ENCODE assay signal across 8 cellular contexts in the genomic region with DNA sequence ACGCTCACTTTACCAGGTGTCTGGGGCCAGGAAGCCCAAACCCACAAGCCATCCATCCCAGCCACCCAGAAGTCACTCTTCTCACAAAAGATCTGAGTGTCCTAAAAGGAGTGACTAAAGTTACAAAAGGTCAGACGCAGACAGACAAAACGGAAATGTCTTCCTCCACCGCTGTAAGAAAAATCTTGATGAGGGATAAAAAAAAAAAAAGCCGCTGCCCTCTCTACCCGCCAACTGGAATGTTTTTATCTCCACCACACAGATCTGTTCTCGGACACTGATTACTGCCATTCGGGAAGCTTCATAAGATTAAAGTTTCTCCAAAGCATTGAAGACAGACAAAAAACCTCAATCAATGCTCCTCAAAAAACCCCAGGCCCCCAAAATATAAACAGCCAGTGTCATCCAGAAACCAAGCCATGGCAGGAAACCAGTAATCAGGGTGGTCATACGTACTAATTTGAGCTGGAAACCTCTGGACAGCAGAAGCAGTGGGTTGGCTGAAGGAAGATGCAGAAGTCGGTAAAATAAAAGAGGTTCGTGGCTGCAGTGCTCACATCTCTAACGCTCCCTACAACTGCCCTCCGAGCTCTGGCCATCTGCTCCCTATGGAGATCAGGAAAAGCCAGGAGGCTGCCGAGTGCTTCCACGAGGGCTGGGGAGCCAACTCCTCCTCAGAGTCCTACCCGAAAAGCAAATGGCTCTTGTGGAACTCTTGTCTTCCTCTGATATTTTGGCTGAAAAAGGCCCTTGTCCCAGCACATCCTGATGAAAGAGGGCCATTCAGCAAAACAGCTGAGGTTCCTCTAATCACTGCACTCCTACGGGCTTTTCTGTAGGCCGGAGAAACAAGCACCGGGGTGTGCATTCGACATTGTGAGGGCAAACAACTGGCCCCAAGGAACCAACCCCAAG. TPM values are rescaled to one million over a fixed set of nuclear protein-coding genes. Genes with fewer than 3 reads are reported as not detected.
DNase-seq lines count a peak whose midpoint lies in the region; ATAC-seq, FAIRE-seq and TF ChIP-seq lines count a peak whose summit lies in the region.

No MANE protein-coding gene starts in this region.

- intact Hi-C loops in IMR-90 (cut with micrococcal nuclease): loop anchor here (1.0 to 2.0 kb wide), 2 partner anchors 22 to 266 kb away; partner anchors contain the start of gene ALKBH2

- TF ChIP-seq RAD21 in IMR-90 (IDR thresholded peaks at IDR 0.05; ENCODE audit: low read length): no peak

- H3K36me3 ChIP-seq in IMR-90 (ENCODE audit: control insufficient read depth, insufficient read depth, low read length) (peaks cover 41% of the 10 kb centered on the region), adipocyte (ENCODE audit: control insufficient read depth, insufficient read depth, low read length, severe bottlenecking) (peaks cover 49% of the 10 kb centered on the region)

- dilution Hi-C loops in IMR-90 (cut with HindIII; ENCODE audit: low sequenced_read_pairs, unreplicated experiment): no loop called here

- H2AFZ ChIP-seq in IMR-90 (replicated peaks; ENCODE audit: low read length, poor library complexity): peak overlapping the region; percentile 37

- peaks cover 12% of the 10 kb centered on the region for H4K20me1 ChIP-seq in IMR-90 (ENCODE audit: insufficient read depth, low read length)

- ATAC-seq in IMR-90 (ENCODE audit: low read depth): peak; percentile 19
- ATAC-seq in stimulated activated naive CD8-positive, alpha-beta T cell treated with anti-CD3 and anti-CD28 coated beads, Interleukin-15, amount 100 ng/mL, for 72 hours: peak; percentile 29
- ATAC-seq in GM18868 (IDR thresholded peaks at IDR 0.05; ENCODE audit: unreplicated experiment): no peak

- no peak; the same call in none of the 2 replicates for TF ChIP-seq POLR2A in IMR-90 (IDR thresholded peaks at IDR 0.05; ENCODE audit: low read depth, low read length)

- H4K91ac ChIP-seq in IMR-90 (ENCODE audit: insufficient read depth, low read depth, low read length): peak overlapping the region; percentile 98

- H2AK9ac ChIP-seq in IMR-90 (replicated peaks; ENCODE audit: low read depth, low read length, poor library complexity): peak overlapping the region; percentile 84

- peak overlapping the region; percentile 79 to 91 for H4K8ac ChIP-seq in IMR-90 (ENCODE audit: low read depth in 2 of 2, low read length in 2 of 2)

- H2BK15ac ChIP-seq in IMR-90 (ENCODE audit: low read depth, low read length): peak overlapping the region; percentile 77; the same call in 2 of the 3 replicates

- H3K27me3 ChIP-seq in IMR-90 (ENCODE audit: control insufficient read depth, insufficient read depth, low read length): no peaks in the 10 kb centered on the region
- no peaks in the 10 kb centered on the region for H3K27me3 ChIP-seq in adipocyte (replicated peaks; ENCODE audit: control insufficient read depth, insufficient read depth, low read length)

- in situ Hi-C loops in IMR-90 (cut with MboI; ENCODE audit: low sequenced_read_pairs): no loop called here

- peak overlapping the region; percentile 98 for H3K56ac ChIP-seq in IMR-90 (ENCODE audit: extremely low read depth, insufficient read depth, low read length)

- H3K4me3 Mint-ChIP-seq in stimulated activated naive CD8-positive, alpha-beta T cell treated with anti-CD3 and anti-CD28 coated beads, Interleukin-15, amount 100 ng/mL, for 72 hours: peak overlapping the region; percentile 37 to 60

- H3K4me2 ChIP-seq in IMR-90 (ENCODE audit: low read depth, low read length): peak overlapping the region; percentile 67

- peak overlapping the region; percentile 98 for H3K4ac ChIP-seq in IMR-90 (ENCODE audit: low read depth, low read length)

- peak overlapping the region; percentile 90 for H2BK20ac ChIP-seq in IMR-90 (ENCODE audit: low read depth, low read length)

- WGBS in IMR-90 (ENCODE audit: extremely low coverage in 2 of 2, insufficient read length in 1 of 2), 2 experiments: 13% methylated on average over 3 of the region's 20 CpGs; no CpG with 5 or more reads in 1 of the 2 experiments

- H3K27me3 Mint-ChIP-seq in stimulated activated naive CD8-positive, alpha-beta T cell treated with anti-CD3 and anti-CD28 coated beads, Interleukin-15, amount 100 ng/mL, for 72 hours: no peaks in the 10 kb centered on the region

- peak overlapping the region; percentile 99 for H2AK5ac ChIP-seq in IMR-90 (ENCODE audit: low read depth, low read length)

- H2BK120ac ChIP-seq in IMR-90 (ENCODE audit: low read depth, low read length): peak overlapping the region; percentile 97

- CTCF ChIA-PET in IMR-90 (lab: Yijun Ruan, JAX): interaction anchor here (0.6 to 1.4 kb wide), 5 partner anchors 12 to 378 kb away, joined by 3 to 5 read pairs (median 3); no protein-coding TSS in a partner anchor

- peak overlapping the region; percentile 98 for H2BK5ac ChIP-seq in IMR-90 (ENCODE audit: low read depth, low read length, poor library complexity, severe bottlenecking)

- H3K9me3 Mint-ChIP-seq in stimulated activated naive CD8-positive, alpha-beta T cell treated with anti-CD3 and anti-CD28 coated beads, Interleukin-15, amount 100 ng/mL, for 72 hours: no peaks in the 10 kb centered on the region

- H3K9me1 ChIP-seq in IMR-90 (ENCODE audit: insufficient read depth, low read length): peaks cover 33% of the 10 kb centered on the region

- H3K9me3 ChIP-seq in IMR-90 (ENCODE audit: control insufficient read depth, insufficient read depth, low read length) (no peaks in the 10 kb centered on the region; the same call in 1 of the 2 replicates), adipocyte (ENCODE audit: control insufficient read depth, low read length) (no peaks in the 10 kb centered on the region)

- no peak overlapping the region for H3K4me3 ChIP-seq in IMR-90 (ENCODE audit: insufficient read depth, low read depth, low read length)
- peak overlapping the region; percentile 74 for H3K4me3 ChIP-seq in adipocyte (ENCODE audit: low read length)

- peak overlapping the region; percentile 96 for H3K14ac ChIP-seq in IMR-90 (replicated peaks; ENCODE audit: low read depth, low read length)

- peak overlapping the region; percentile 99 for H3K27ac ChIP-seq in IMR-90 (ENCODE audit: insufficient read depth, low read length)

- TF ChIP-seq CTCF in IMR-90 (conservative IDR thresholded peaks at IDR 0.05; ENCODE audit: low read depth, low read length): no peak

- POLR2A ChIA-PET in IMR-90 (lab: Charles Lee; ENCODE audit: unreplicated experiment): interaction anchor here (1.3 to 2.0 kb wide), 2 partner anchors 11 to 22 kb away, joined by 4 to 11 read pairs; no protein-coding TSS in a partner anchor

- H3K23ac ChIP-seq in IMR-90 (ENCODE audit: low read depth, low read length): peak overlapping the region; percentile 93

- H4K5ac ChIP-seq in IMR-90 (ENCODE audit: low read depth, low read length): peak overlapping the region; percentile 86

- DNase-seq in IMR-90: peak; percentile 60
- DNase-seq in adipocyte (ENCODE audit: low read depth): peak; percentile 34
- DNase-seq in left kidney (ENCODE audit: low read depth, low spot score): peak; percentile 31
- no peak for DNase-seq in stimulated activated naive CD8-positive, alpha-beta T cell treated with anti-CD3 and anti-CD28 coated beads, Interleukin-15, amount 100 ng/mL, for 72 hours
- no peak for DNase-seq in stimulated activated CD4-positive, alpha-beta T cell treated with anti-CD3 and anti-CD28 coated beads, Interleukin-2, amount 100 ng/mL, for 48 hours
- DNase-seq in NCI-H146 (lab: John Stamatoyannopoulos, UW): no peak
- no peak for DNase-seq in HTR-8/SVneo (ENCODE audit: insufficient read length, low spot score)

- H3K18ac ChIP-seq in IMR-90 (ENCODE audit: low read depth, low read length): peak overlapping the region; percentile 85

- H3K4me1 ChIP-seq in IMR-90 (ENCODE audit: control insufficient read depth, insufficient read depth, low read length) (peaks cover 34% of the 10 kb centered on the region), adipocyte (ENCODE audit: control insufficient read depth, insufficient read depth, low read length) (peaks cover 76% of the 10 kb centered on the region)

- FAIRE-seq in HTR-8/SVneo (lab: Jason Lieb, UNC): no peak

- peaks cover 22 to 63% of the 10 kb centered on the region in 2 experiments for H3K79me1 ChIP-seq in IMR-90 (ENCODE audit: low read depth in 1 of 2, low read length in 2 of 2)

- peaks cover 68% of the 10 kb centered on the region for H3K4me1 Mint-ChIP-seq in stimulated activated naive CD8-positive, alpha-beta T cell treated with anti-CD3 and anti-CD28 coated beads, Interleukin-15, amount 100 ng/mL, for 72 hours

- no TSS peak for BruUV-seq in IMR-90 (replicated peaks; lab: Mats Ljungman, UMichigan)

- peak overlapping the region; percentile 21 to 72 for H3K27ac Mint-ChIP-seq in stimulated activated naive CD8-positive, alpha-beta T cell treated with anti-CD3 and anti-CD28 coated beads, Interleukin-15, amount 100 ng/mL, for 72 hours

- H3K9ac ChIP-seq in IMR-90 (ENCODE audit: low read depth, low read length) (peak overlapping the region; percentile 73), adipocyte (ENCODE audit: low read length) (peak overlapping the region; percentile 90)

TF ChIP-seq in IMR-90, 13 proteins besides CTCF, POLR2A, EP300 and RAD21:
- TF ChIP-seq CHD1 (IDR thresholded peaks at IDR 0.05; ENCODE audit: low read depth, low read length) (0 out of 2 replicates have a peak, but pooled peaks have one; percentile 82), MAFK (IDR thresholded peaks at IDR 0.05; ENCODE audit: low read depth, low read length) (no peak)

RNA-seq across cellular contexts. Expression of gene SSH1, which starts 30.3 kb away (rescaled TPM):
- total RNA-seq in IMR-90 (2012; rRNA removed): 16.7 and 17.6 TPM in 2 replicates
- 37.2 and 40.8 TPM in 2 replicates for polyA plus RNA-seq in IMR-90 (2012; rRNA removed)
- polyA plus RNA-seq in IMR-90 (2012; cell fraction: cytosol; rRNA removed): 14.1 and 19.4 TPM in 2 replicates
- polyA plus RNA-seq in IMR-90 (2012; cell fraction: nucleus; rRNA removed; ENCODE audit: low replicate concordance): 68.2 and 83.5 TPM in 2 replicates

RNA-seq across cellular contexts. Expression of gene DAO, which starts 52.8 kb away (rescaled TPM):
- not detected in 2 replicates for total RNA-seq in IMR-90 (2012; rRNA removed)
- polyA plus RNA-seq in IMR-90 (2012; rRNA removed): not detected in 2 replicates
- not detected in 2 replicates for polyA plus RNA-seq in IMR-90 (2012; cell fraction: cytosol; rRNA removed)
- polyA plus RNA-seq in IMR-90 (2012; cell fraction: nucleus; rRNA removed; ENCODE audit: low replicate concordance): 0.11 TPM in 1 of 2 replicates, not detected in the other

Comparison
In these comparisons a context has a peak if more than half of its experiments do, and no peak if none do; other contexts are left out.
1. DNase-seq: peak in IMR-90 (single experiment), adipocyte (single experiment) and left kidney (single experiment); none in stimulated activated naive CD8-positive, alpha-beta T cell treated with anti-CD3 and anti-CD28 coated beads, Interleukin-15, amount 100 ng/mL, for 72 hours (0 of 2), stimulated activated CD4-positive, alpha-beta T cell treated with anti-CD3 and anti-CD28 coated beads, Interleukin-2, amount 100 ng/mL, for 48 hours (0 of 2), NCI-H146 (single experiment) and HTR-8/SVneo (single experiment).